Comparison of ENCODE assay signal across 9 cellular contexts in genomic region chr9:99447951-99448350, GRCh38.
"Had no signal": no experiment of that assay in that cellular context is flagged by ENCODE, and none has a peak within 500 bp of the region (broad histone marks: within the 10 kb centered on the region; RNA-seq: fewer than 3 reads in every experiment).

No MANE protein-coding gene starts in this region.

- H3K9me3 ChIP-seq: HAP-1 had no signal

- DNase-seq: GM23248, GOT3, H7, H9, HCEC 1CT, HFFc6 had no signal

- H2AFZ ChIP-seq: GM23248, GM23338 had no signal

- H3K4me3 ChIP-seq: GM23248, GM23338, HAP-1 had no signal

- ATAC-seq: GM23338, HCT116 had no signal

- H3K36me3 ChIP-seq: HAP-1 had no signal

- H3K27ac ChIP-seq: GM23248 had no signal

- H3K9ac ChIP-seq: GM23248 had no signal

- H3K4me1 ChIP-seq: HAP-1 had no signal

- H3K4me2 ChIP-seq: GM23338 had no signal
